16 cellular contexts compared by ENCODE assay signal in genomic region chr14:39576258-39576657, GRCh38.
"Had no signal": no experiment of that assay in that cellular context is flagged by ENCODE, and none has a peak within 500 bp of the region (broad histone marks: within the 10 kb centered on the region; RNA-seq: fewer than 3 reads in every experiment).

No MANE protein-coding gene starts in this region.

- H3K36me3 Mint-ChIP-seq: brain; stimulated activated effector memory CD8-positive, alpha-beta T cell treated with anti-CD3 and anti-CD28 coated beads, Interleukin-12 subunit alpha, Interleukin-12 subunit beta, amount 100 ng/mL, for 72 hours had no signal

- DNase-seq: activated CD4-positive, alpha-beta T cell treated with anti-CD3 and anti-CD28 coated beads, Interleukin-2, amount 10 ng/mL, durations not matched to agents 7 days and 5 days; activated CD8-positive, alpha-beta memory T cell treated with anti-CD3 and anti-CD28 coated beads, Interleukin-2, amount 50 U/mL, for 48 hours; activated gamma-delta T cell treated with Interleukin-2 at 50 U/mL for 16 hours; amniotic stem cell; cortex of kidney; effector CD4-positive, alpha-beta T cell; foreskin melanocyte; head of caudate nucleus; mucosa of descending colon; naive thymus-derived CD4-positive, alpha-beta T cell; T-helper 17 cell had no signal

- H2AFZ ChIP-seq: parathyroid adenoma had no signal

- H3K4me1 ChIP-seq: parathyroid adenoma had no signal

- H3K4me3 ChIP-seq: mucosa of descending colon had no signal

- H3K9ac ChIP-seq: parathyroid adenoma had no signal

- ATAC-seq: mucosa of descending colon; naive thymus-derived CD4-positive, alpha-beta T cell; stimulated activated effector memory CD8-positive, alpha-beta T cell treated with anti-CD3 and anti-CD28 coated beads, Interleukin-12 subunit alpha, Interleukin-12 subunit beta, amount 100 ng/mL, for 72 hours; T-helper 17 cell had no signal

- H3K4me3 Mint-ChIP-seq: activated CD4-positive, alpha-beta T cell treated with anti-CD3 and anti-CD28 coated beads, Interleukin-2, amount 10 ng/mL, durations not matched to agents 7 days and 5 days; activated naive CD8-positive, alpha-beta T cell; brain; central memory CD8-positive, alpha-beta T cell; stimulated activated effector memory CD8-positive, alpha-beta T cell treated with anti-CD3 and anti-CD28 coated beads, Interleukin-12 subunit alpha, Interleukin-12 subunit beta, amount 100 ng/mL, for 72 hours; T-helper 17 cell had no signal

- H3K4me1 Mint-ChIP-seq: activated CD4-positive, alpha-beta T cell treated with anti-CD3 and anti-CD28 coated beads, Interleukin-2, amount 10 ng/mL, durations not matched to agents 7 days and 5 days; brain; central memory CD8-positive, alpha-beta T cell; naive thymus-derived CD4-positive, alpha-beta T cell; stimulated activated effector memory CD8-positive, alpha-beta T cell treated with anti-CD3 and anti-CD28 coated beads, Interleukin-12 subunit alpha, Interleukin-12 subunit beta, amount 100 ng/mL, for 72 hours; T-helper 17 cell had no signal

- H3K27me3 Mint-ChIP-seq: activated CD4-positive, alpha-beta T cell treated with anti-CD3 and anti-CD28 coated beads, Interleukin-2, amount 10 ng/mL, durations not matched to agents 7 days and 5 days; activated naive CD8-positive, alpha-beta T cell; brain; central memory CD8-positive, alpha-beta T cell; naive thymus-derived CD4-positive, alpha-beta T cell; T-helper 17 cell had no signal

- H3K27ac ChIP-seq: parathyroid adenoma had no signal

- H3K27ac Mint-ChIP-seq: activated CD4-positive, alpha-beta T cell treated with anti-CD3 and anti-CD28 coated beads, Interleukin-2, amount 10 ng/mL, durations not matched to agents 7 days and 5 days; activated naive CD8-positive, alpha-beta T cell; brain; naive thymus-derived CD4-positive, alpha-beta T cell; stimulated activated effector memory CD8-positive, alpha-beta T cell treated with anti-CD3 and anti-CD28 coated beads, Interleukin-12 subunit alpha, Interleukin-12 subunit beta, amount 100 ng/mL, for 72 hours; T-helper 17 cell had no signal
